9 cellular contexts compared by ENCODE assay signal in the genomic region with DNA sequence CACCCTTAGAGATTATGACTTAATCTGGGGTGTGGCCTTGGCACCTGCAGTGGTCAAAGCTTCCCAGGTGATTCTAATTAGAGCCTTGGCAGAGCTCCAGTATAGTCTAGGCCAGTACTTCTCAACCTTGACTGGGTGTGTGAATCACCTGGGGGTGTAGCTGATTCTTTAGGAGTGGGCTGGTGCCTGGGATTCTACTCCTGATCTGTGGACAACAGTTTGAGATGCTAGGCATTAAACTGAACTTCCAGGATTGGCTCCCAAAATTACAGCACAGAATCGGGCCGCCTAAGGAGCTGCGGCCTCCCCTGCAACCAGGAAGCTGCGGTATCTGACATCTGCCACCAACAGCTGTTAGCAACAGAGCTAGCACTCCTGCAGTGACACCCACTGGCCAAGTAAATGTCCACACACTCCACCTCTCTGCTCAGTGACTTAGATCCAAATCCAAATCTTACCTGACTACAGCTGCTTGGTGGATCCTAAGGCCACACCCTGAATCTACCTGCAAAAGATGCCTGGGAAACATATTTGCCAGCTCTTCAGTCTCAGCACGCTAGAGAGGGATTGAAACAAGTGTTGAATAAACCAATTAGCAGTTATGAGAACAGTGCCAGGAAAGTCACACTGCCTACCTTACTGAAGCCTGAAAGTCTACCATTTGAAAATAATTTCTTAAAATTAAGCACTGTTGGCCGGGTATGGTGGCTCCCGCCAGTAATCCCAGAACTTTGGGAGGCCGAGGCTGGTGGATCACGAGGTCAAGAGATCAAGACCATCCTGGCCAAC.
DNase-seq lines count a peak whose midpoint lies in the region; ATAC-seq and TF ChIP-seq lines count a peak whose summit lies in the region.
"Had no signal": no experiment of that assay in that cellular context is flagged by ENCODE, and none has a peak within 500 bp of the region (broad histone marks: within the 10 kb centered on the region; RNA-seq: fewer than 3 reads in every experiment).

No MANE protein-coding gene starts in this region.

- TF ChIP-seq POLR2A in gastroesophageal sphincter (IDR thresholded peaks at IDR 0.05), result no peak

- TF ChIP-seq EP300 in gastroesophageal sphincter (IDR thresholded peaks at IDR 0.05), result no peak

- no peaks in the 10 kb centered on the region for H3K36me3 Mint-ChIP-seq in T-cell

- no peak overlapping the region for H3K4me3 Mint-ChIP-seq in T-cell

- H3K36me3 ChIP-seq in gastroesophageal sphincter, result no peaks in the 10 kb centered on the region
- H3K36me3 ChIP-seq: HAP-1 had no signal

- peak in 3 of 4 experiments; percentile 8 to 61 (median 29) for TF ChIP-seq CTCF in gastroesophageal sphincter (IDR thresholded peaks at IDR 0.05)

- intact Hi-C loops in posterior cingulate gyrus (cut with DNase I), result no loop called here

- H3K4me1 Mint-ChIP-seq in T-cell, result no peaks in the 10 kb centered on the region

- ATAC-seq in GM18499 (IDR thresholded peaks at IDR 0.05; ENCODE audit: insufficient read depth, unreplicated experiment) (peak; percentile 82), HG02870 (IDR thresholded peaks at IDR 0.05; ENCODE audit: unreplicated experiment) (peak; percentile 89), T-cell (replicated peaks in 1 of 4) (peak in 3 of 4 experiments; percentile 40 to 52 (median 49)), gastroesophageal sphincter (no peak)

- H3K9me3 ChIP-seq in gastroesophageal sphincter, result no peaks in the 10 kb centered on the region
- H3K9me3 ChIP-seq: HAP-1 had no signal

- 80 to 81% methylated on average over 1 to 5 of the region's 9 CpGs for WGBS in gastroesophageal sphincter (ENCODE audit: low coverage in 1 of 2), 2 donors

- CTCF ChIA-PET in T-cell (lab: Charles Lee), result no interaction called here

- no peaks in the 10 kb centered on the region for H3K27me3 ChIP-seq in gastroesophageal sphincter

- H3K4me1 ChIP-seq in gastroesophageal sphincter, result peaks cover 0 to 4% (median 0%) of the 10 kb centered on the region in 3 donors
- H3K4me1 ChIP-seq: HAP-1 had no signal

- H3K27me3 Mint-ChIP-seq in T-cell, result peaks cover 9 to 10% of the 10 kb centered on the region in 2 donors

- POLR2A ChIA-PET in T-cell (lab: Charles Lee), result no interaction called here

- H3K4me3 ChIP-seq in gastroesophageal sphincter, result no peak overlapping the region
- H3K4me3 ChIP-seq: HAP-1 had no signal

- peak; percentile 29 for DNase-seq in AG08396 (ENCODE audit: low spot score)
- DNase-seq in NCI-H1694 (lab: John Stamatoyannopoulos, UW), result peak; percentile 77
- DNase-seq in T-cell, result peak in 20 of 34 experiments; percentile 1 to 27 (median 5)
- peak in 9 of 10 donors; percentile 21 to 93 (median 58) for DNase-seq in posterior cingulate gyrus
- no peak for DNase-seq in NCI-H128 (lab: John Stamatoyannopoulos, UW; ENCODE audit: unreplicated experiment)

- no peak overlapping the region for H3K27ac Mint-ChIP-seq in T-cell

- no peak overlapping the region for H3K27ac ChIP-seq in gastroesophageal sphincter

- no peaks in the 10 kb centered on the region for H3K9me3 Mint-ChIP-seq in T-cell
